28 cellular contexts compared by ENCODE assay signal in genomic region chr1:244106173-244106572, GRCh38.
"Had no signal": no experiment of that assay in that cellular context is flagged by ENCODE, and none has a peak within 500 bp of the region (broad histone marks: within the 10 kb centered on the region; RNA-seq: fewer than 3 reads in every experiment).

No MANE protein-coding gene starts in this region.

- H3K9me3 ChIP-seq: esophagus squamous epithelium, heart right ventricle, left lung, prostate gland, right atrium auricular region, testis, tibial artery, upper lobe of left lung had no signal

- ATAC-seq: effector memory CD8-positive, alpha-beta T cell; heart right ventricle; left cardiac atrium; left lung; naive thymus-derived CD4-positive, alpha-beta T cell; sciatic nerve had no signal

- H3K4me3 ChIP-seq: esophagus squamous epithelium, heart right ventricle, left lung, prostate gland, right atrium auricular region, smooth muscle cell, testis, tibial artery, upper lobe of left lung had no signal

- H3K36me3 ChIP-seq: esophagus squamous epithelium, heart right ventricle, left lung, prostate gland, right atrium auricular region, tibial artery, upper lobe of left lung had no signal

- H3K27ac ChIP-seq: esophagus squamous epithelium, heart right ventricle, left lung, prostate gland, right atrium auricular region, testis, tibial artery, upper lobe of left lung had no signal

- H3K27me3 ChIP-seq: right atrium auricular region, testis, upper lobe of left lung had no signal

- H3K4me3 Mint-ChIP-seq: effector memory CD8-positive, alpha-beta T cell; naive thymus-derived CD4-positive, alpha-beta T cell; nephron progenitor cell had no signal

- DNase-seq: cortex of kidney; effector memory CD8-positive, alpha-beta T cell; erythroblast; esophagus squamous epithelium; foreskin melanocyte; glutamatergic neuron; heart right ventricle; hippocampal formation; left cardiac atrium; left lung; mesendoderm; midbrain; naive thymus-derived CD4-positive, alpha-beta T cell; nephron progenitor cell; nucleus accumbens; stimulated activated CD4-positive, alpha-beta T cell treated with anti-CD3 and anti-CD28 coated beads, Interleukin-12 subunit alpha, Interleukin-12 subunit beta, amount 100 ng/mL, for 4 hours; stimulated activated CD4-positive, alpha-beta T cell treated with anti-CD3 and anti-CD28 coated beads, Interleukin-1b, Interleukin-23, amount 100 ng/mL, for 48 hours; stimulated activated CD4-positive, alpha-beta T cell treated with anti-CD3 and anti-CD28 coated beads, Interleukin-4, amount 100 ng/mL, for 1 hour; stimulated activated CD8-positive, alpha-beta memory T cell treated with anti-CD3 and anti-CD28 coated beads, Interleukin-4, amount 100 ng/mL, for 48 hours; stimulated activated naive CD4-positive, alpha-beta T cell; substantia nigra; testis; tibial artery; upper lobe of left lung had no signal

- H3K9me3 Mint-ChIP-seq: effector memory CD8-positive, alpha-beta T cell; nephron progenitor cell had no signal

- H3K4me1 ChIP-seq: esophagus squamous epithelium, left lung, prostate gland, right atrium auricular region, testis, tibial artery, upper lobe of left lung had no signal

- H3K27ac Mint-ChIP-seq: effector memory CD8-positive, alpha-beta T cell; naive thymus-derived CD4-positive, alpha-beta T cell; nephron progenitor cell had no signal
